In the genomic region with DNA sequence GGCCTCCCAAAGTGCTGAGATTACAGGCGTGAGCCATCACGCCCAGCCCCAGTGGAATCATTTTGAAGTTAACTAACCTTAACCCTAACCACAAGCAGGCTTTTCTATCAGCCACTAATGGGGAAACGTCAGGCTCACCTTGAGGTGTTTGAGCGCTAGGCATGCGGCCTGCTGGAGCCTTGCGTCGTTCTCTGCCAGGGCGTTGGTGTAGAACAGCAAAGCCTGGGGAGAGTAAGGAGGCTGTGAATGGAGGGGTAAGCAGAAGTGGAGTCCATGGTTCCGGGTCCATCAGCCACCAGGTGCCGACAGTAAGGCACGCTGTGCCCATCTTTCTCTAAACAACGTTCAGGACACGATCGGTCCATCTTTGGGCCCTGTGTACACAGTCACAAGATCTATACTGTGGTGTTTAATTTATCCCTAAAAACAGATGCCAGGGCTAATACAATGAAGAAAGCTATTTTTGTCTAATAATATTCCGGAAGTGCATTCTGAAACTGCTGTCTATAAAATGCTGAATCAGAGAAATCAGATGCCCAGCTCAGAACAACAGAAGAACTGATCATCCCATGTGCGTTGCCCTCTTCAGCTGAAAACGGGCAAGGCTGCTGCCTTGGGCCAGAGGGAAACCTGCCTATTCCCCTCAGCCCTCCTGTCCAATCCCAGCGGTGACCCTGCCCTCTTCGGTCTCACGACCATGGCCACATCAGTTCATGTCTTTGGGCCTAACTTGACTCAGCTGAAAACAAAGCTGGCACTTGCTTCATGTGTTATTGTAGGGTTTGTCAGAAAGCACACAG, we compare ENCODE assay signal across 2 cellular contexts.
TF ChIP-seq lines count a peak whose summit lies in the region.

No MANE protein-coding gene starts in this region.

TF ChIP-seq in IMR-90, 13 proteins besides CTCF, POLR2A, EP300 and RAD21:
- TF ChIP-seq NFE2L2 (IDR thresholded peaks at IDR 0.05; ENCODE audit: low read depth, low read length) (no peak), MAFK (IDR thresholded peaks at IDR 0.05; ENCODE audit: low read depth, low read length) (peak; percentile 43; the same call in 1 of the 2 replicates)

TF ChIP-seq in GM12878, 131 proteins besides CTCF, POLR2A, EP300 and RAD21:
- TF ChIP-seq NRF1 (conservative IDR thresholded peaks at IDR 0.05; ENCODE audit: low read depth, low read length) (no peak), DPF2 (IDR thresholded peaks at IDR 0.05) (no peak), POLR2AphosphoS2 (IDR thresholded peaks at IDR 0.05; ENCODE audit: low read depth, low read length) (0 out of 2 replicates have a peak, but pooled peaks have one; percentile 29), ZNF207 (IDR thresholded peaks at IDR 0.05; ENCODE audit: borderline replicate concordance) (no peak), CHD1 (IDR thresholded peaks at IDR 0.05; ENCODE audit: low read depth, low read length) (no peak), NBN (IDR thresholded peaks at IDR 0.05) (no peak)
- TF ChIP-seq, protein P1, sequence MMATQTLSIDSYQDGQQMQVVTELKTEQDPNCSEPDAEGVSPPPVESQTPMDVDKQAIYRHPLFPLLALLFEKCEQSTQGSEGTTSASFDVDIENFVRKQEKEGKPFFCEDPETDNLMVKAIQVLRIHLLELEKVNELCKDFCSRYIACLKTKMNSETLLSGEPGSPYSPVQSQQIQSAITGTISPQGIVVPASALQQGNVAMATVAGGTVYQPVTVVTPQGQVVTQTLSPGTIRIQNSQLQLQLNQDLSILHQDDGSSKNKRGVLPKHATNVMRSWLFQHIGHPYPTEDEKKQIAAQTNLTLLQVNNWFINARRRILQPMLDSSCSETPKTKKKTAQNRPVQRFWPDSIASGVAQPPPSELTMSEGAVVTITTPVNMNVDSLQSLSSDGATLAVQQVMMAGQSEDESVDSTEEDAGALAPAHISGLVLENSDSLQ (IDR thresholded peaks at IDR 0.05): no peak
- TF ChIP-seq, protein P2, sequence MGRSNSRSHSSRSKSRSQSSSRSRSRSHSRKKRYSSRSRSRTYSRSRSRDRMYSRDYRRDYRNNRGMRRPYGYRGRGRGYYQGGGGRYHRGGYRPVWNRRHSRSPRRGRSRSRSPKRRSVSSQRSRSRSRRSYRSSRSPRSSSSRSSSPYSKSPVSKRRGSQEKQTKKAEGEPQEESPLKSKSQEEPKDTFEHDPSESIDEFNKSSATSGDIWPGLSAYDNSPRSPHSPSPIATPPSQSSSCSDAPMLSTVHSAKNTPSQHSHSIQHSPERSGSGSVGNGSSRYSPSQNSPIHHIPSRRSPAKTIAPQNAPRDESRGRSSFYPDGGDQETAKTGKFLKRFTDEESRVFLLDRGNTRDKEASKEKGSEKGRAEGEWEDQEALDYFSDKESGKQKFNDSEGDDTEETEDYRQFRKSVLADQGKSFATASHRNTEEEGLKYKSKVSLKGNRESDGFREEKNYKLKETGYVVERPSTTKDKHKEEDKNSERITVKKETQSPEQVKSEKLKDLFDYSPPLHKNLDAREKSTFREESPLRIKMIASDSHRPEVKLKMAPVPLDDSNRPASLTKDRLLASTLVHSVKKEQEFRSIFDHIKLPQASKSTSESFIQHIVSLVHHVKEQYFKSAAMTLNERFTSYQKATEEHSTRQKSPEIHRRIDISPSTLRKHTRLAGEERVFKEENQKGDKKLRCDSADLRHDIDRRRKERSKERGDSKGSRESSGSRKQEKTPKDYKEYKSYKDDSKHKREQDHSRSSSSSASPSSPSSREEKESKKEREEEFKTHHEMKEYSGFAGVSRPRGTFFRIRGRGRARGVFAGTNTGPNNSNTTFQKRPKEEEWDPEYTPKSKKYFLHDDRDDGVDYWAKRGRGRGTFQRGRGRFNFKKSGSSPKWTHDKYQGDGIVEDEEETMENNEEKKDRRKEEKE (IDR thresholded peaks at IDR 0.05): no peak
- TF ChIP-seq, protein P3, sequence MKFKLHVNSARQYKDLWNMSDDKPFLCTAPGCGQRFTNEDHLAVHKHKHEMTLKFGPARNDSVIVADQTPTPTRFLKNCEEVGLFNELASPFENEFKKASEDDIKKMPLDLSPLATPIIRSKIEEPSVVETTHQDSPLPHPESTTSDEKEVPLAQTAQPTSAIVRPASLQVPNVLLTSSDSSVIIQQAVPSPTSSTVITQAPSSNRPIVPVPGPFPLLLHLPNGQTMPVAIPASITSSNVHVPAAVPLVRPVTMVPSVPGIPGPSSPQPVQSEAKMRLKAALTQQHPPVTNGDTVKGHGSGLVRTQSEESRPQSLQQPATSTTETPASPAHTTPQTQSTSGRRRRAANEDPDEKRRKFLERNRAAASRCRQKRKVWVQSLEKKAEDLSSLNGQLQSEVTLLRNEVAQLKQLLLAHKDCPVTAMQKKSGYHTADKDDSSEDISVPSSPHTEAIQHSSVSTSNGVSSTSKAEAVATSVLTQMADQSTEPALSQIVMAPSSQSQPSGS (IDR thresholded peaks at IDR 0.05; ENCODE audit: low read length): no peak
